ENCODE assay signal across 15 cellular contexts in the genomic region with DNA sequence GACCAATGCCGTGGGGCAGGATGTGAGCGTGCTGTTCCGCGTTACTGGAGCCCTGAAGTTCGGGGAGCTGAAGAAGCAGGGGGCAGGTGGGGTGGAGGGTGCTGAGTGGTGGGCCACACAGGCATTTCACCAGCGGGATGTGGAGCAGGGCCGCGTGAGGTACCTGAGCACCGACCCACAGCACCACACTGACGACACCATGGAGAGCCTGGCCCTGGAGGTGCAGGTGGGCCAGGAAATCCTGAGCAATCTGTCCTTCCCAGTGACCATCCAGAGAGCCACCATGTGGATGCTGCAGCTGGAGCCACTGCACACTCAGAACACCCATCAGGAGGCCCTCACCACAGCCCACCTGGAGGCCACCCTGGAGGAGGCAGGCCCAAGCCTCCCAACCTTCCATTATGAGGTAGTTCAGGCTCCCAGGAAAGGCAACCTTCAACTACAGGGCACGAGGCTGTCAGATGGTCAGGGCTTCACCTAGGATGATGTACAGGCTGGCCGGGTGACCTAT.
DNase-seq lines count a peak whose midpoint lies in the region; ATAC-seq lines count a peak whose summit lies in the region.
"Had no signal": no experiment of that assay in that cellular context is flagged by ENCODE, and none has a peak within 500 bp of the region (broad histone marks: within the 10 kb centered on the region; RNA-seq: fewer than 3 reads in every experiment).

No MANE protein-coding gene starts in this region.

- H3K4me3 ChIP-seq in right cardiac atrium (ENCODE audit: low read length), result no peak overlapping the region
- H3K4me3 ChIP-seq: GM23338 had no signal

- peak in 2 of 3 donors; percentile 3 to 16 for DNase-seq in right cardiac atrium
- DNase-seq in left cardiac atrium, result no peak
- peak; percentile 34 for DNase-seq in iPS-NIHi11 (ENCODE audit: low spot score)
- DNase-seq in posterior vena cava (ENCODE audit: low spot score), result peak; percentile 73
- no peak for DNase-seq in stimulated activated effector memory CD8-positive, alpha-beta T cell treated with anti-CD3 and anti-CD28 coated beads, Interleukin-12 subunit alpha, Interleukin-12 subunit beta, amount 100 ng/mL, for 72 hours (ENCODE audit: low spot score in 2 of 2)
- no peak for DNase-seq in NCI-H1105 treated with DMSO at 0.1 percent for 48 hours (lab: John Stamatoyannopoulos, UW)
- DNase-seq: ACHN; C1 segment of cervical spinal cord; Calu3; CD4-positive, alpha-beta T cell; DMS 273 treated with DMSO at 0.1 percent for 48 hours; H9 had no signal

- H3K9me3 ChIP-seq in right cardiac atrium (ENCODE audit: control insufficient read depth, low read length), result no peaks in the 10 kb centered on the region

- no peak overlapping the region for H3K27ac Mint-ChIP-seq in stimulated activated effector memory CD8-positive, alpha-beta T cell treated with anti-CD3 and anti-CD28 coated beads, Interleukin-12 subunit alpha, Interleukin-12 subunit beta, amount 100 ng/mL, for 72 hours
- H3K27ac Mint-ChIP-seq: CD4-positive, alpha-beta T cell; GM23338; H9 had no signal

- H3K4me3 Mint-ChIP-seq in stimulated activated effector memory CD8-positive, alpha-beta T cell treated with anti-CD3 and anti-CD28 coated beads, Interleukin-12 subunit alpha, Interleukin-12 subunit beta, amount 100 ng/mL, for 72 hours, result no peak overlapping the region
- H3K4me3 Mint-ChIP-seq: CD4-positive, alpha-beta T cell; GM23338; H9 had no signal

- intact Hi-C loops in right cardiac atrium (cut with DNase I) (no loop called here), left cardiac atrium (cut with DNase I) (no loop called here), posterior vena cava (cut with DNase I) (no loop called here)

- H3K27ac ChIP-seq in right cardiac atrium (ENCODE audit: low read length), result no peak overlapping the region

- no peaks in the 10 kb centered on the region for H3K36me3 Mint-ChIP-seq in stimulated activated effector memory CD8-positive, alpha-beta T cell treated with anti-CD3 and anti-CD28 coated beads, Interleukin-12 subunit alpha, Interleukin-12 subunit beta, amount 100 ng/mL, for 72 hours

- WGBS in right cardiac atrium, result 91% methylated on average over 12 of the region's 12 CpGs

- no peaks in the 10 kb centered on the region for H3K4me1 Mint-ChIP-seq in stimulated activated effector memory CD8-positive, alpha-beta T cell treated with anti-CD3 and anti-CD28 coated beads, Interleukin-12 subunit alpha, Interleukin-12 subunit beta, amount 100 ng/mL, for 72 hours
- H3K4me1 Mint-ChIP-seq: GM23338 had no signal

- no peaks in the 10 kb centered on the region for H3K9me3 Mint-ChIP-seq in stimulated activated effector memory CD8-positive, alpha-beta T cell treated with anti-CD3 and anti-CD28 coated beads, Interleukin-12 subunit alpha, Interleukin-12 subunit beta, amount 100 ng/mL, for 72 hours
- H3K9me3 Mint-ChIP-seq: CD4-positive, alpha-beta T cell; GM23338; H9 had no signal

- no peak for ATAC-seq in right cardiac atrium
- ATAC-seq in left cardiac atrium, result no peak
- no peak for ATAC-seq in stimulated activated effector memory CD8-positive, alpha-beta T cell treated with anti-CD3 and anti-CD28 coated beads, Interleukin-12 subunit alpha, Interleukin-12 subunit beta, amount 100 ng/mL, for 72 hours
- no peak for ATAC-seq in HG02588 (IDR thresholded peaks at IDR 0.05; ENCODE audit: unreplicated experiment)
- ATAC-seq: GM23338, HepG2 had no signal

- H3K27me3 ChIP-seq in right cardiac atrium (ENCODE audit: control insufficient read depth, insufficient read depth), result no peaks in the 10 kb centered on the region

- no peaks in the 10 kb centered on the region for H3K4me1 ChIP-seq in right cardiac atrium (ENCODE audit: control insufficient read depth, insufficient read depth, low read length)

Comparison
In these comparisons a context has a peak if more than half of its experiments do, and no peak if none do; other contexts are left out.
1. DNase-seq: peak in right cardiac atrium (2 of 3), iPS-NIHi11 (single experiment) and posterior vena cava (single experiment); none in left cardiac atrium (single experiment), stimulated activated effector memory CD8-positive, alpha-beta T cell treated with anti-CD3 and anti-CD28 coated beads, Interleukin-12 subunit alpha, Interleukin-12 subunit beta, amount 100 ng/mL, for 72 hours (0 of 2) and NCI-H1105 treated with DMSO at 0.1 percent for 48 hours (single experiment).